Comparison of ENCODE assay signal across 1 cellular context in the genomic region with DNA sequence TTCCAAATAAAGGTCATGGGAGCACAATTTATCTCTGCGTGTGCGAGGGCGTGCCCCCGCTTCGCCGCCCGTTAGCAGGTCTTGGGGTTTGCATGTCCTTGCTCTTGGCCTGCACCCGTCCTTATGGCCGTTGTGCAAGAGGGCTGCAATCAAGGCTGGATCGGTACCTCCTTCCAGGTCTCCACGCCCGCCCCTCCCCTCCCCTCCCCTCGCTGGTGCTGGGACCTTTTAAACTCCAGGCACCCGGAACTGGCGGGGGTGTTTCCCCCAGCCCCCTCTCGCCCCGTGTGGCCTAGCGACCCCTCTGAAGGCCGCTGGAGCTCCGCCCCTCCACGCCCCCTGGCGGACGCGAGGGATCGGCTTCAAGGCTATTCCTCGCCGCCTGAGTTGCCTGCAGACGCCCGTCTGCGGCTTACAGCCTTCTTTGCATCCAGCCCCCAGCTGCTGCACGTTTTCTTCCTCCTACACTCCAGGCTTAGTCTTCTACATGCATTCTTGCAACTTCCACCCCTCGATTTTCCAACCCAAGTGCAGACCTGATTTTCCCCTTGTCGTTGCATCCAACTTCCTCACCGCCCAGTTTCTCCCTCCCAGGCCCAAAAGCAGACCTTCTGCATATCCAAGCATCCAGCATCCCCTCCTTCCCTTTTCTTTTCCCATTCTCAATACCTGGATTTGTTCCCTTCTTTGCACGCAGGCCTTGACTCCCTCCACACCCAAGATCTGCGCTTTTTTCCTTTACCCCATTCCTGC.
TF ChIP-seq lines count a peak whose summit lies in the region.

No MANE protein-coding gene starts in this region.

TF ChIP-seq in HepG2, 621 proteins besides CTCF, POLR2A, EP300 and RAD21 (continued from another document and continues in another):
- TF ChIP-seq PRDM10 (CRISPR knock-in tag; IDR thresholded peaks at IDR 0.05; ENCODE audit: low read depth), result peak; percentile 85; the same call in 1 of the 2 replicates
- TF ChIP-seq, protein P1, sequence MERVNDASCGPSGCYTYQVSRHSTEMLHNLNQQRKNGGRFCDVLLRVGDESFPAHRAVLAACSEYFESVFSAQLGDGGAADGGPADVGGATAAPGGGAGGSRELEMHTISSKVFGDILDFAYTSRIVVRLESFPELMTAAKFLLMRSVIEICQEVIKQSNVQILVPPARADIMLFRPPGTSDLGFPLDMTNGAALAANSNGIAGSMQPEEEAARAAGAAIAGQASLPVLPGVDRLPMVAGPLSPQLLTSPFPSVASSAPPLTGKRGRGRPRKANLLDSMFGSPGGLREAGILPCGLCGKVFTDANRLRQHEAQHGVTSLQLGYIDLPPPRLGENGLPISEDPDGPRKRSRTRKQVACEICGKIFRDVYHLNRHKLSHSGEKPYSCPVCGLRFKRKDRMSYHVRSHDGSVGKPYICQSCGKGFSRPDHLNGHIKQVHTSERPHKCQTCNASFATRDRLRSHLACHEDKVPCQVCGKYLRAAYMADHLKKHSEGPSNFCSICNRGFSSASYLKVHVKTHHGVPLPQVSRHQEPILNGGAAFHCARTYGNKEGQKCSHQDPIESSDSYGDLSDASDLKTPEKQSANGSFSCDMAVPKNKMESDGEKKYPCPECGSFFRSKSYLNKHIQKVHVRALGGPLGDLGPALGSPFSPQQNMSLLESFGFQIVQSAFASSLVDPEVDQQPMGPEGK (CRISPR knock-in tag; IDR thresholded peaks at IDR 0.05), result peak; percentile 99
- peak; percentile 68 for TF ChIP-seq ZSCAN5A (CRISPR knock-in tag; IDR thresholded peaks at IDR 0.05; ENCODE audit: borderline replicate concordance)
- peak; percentile 92 for TF ChIP-seq BCL6 (CRISPR knock-in tag; IDR thresholded peaks at IDR 0.05)
- TF ChIP-seq, protein P2, sequence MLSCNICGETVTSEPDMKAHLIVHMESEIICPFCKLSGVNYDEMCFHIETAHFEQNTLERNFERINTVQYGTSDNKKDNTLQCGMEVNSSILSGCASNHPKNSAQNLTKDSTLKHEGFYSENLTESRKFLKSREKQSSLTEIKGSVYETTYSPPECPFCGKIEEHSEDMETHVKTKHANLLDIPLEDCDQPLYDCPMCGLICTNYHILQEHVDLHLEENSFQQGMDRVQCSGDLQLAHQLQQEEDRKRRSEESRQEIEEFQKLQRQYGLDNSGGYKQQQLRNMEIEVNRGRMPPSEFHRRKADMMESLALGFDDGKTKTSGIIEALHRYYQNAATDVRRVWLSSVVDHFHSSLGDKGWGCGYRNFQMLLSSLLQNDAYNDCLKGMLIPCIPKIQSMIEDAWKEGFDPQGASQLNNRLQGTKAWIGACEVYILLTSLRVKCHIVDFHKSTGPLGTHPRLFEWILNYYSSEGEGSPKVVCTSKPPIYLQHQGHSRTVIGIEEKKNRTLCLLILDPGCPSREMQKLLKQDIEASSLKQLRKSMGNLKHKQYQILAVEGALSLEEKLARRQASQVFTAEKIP (CRISPR knock-in tag; IDR thresholded peaks at IDR 0.05; ENCODE audit: borderline replicate concordance), result 0 out of 2 replicates have a peak, but pooled peaks have one; percentile 71
- TF ChIP-seq BATF2 (CRISPR knock-in tag; IDR thresholded peaks at IDR 0.05), result no peak
- 0 out of 2 replicates have a peak, but pooled peaks have one; percentile 61 for TF ChIP-seq ZMYM2 (CRISPR knock-in tag; IDR thresholded peaks at IDR 0.05)
- no peak for TF ChIP-seq ZNF260 (CRISPR knock-in tag; IDR thresholded peaks at IDR 0.05; ENCODE audit: borderline replicate concordance, low read depth)
- TF ChIP-seq HDAC2 (CRISPR knock-in tag; IDR thresholded peaks at IDR 0.05), result peak; percentile 98
- TF ChIP-seq HOXA9 (CRISPR knock-in tag; IDR thresholded peaks at IDR 0.05; ENCODE audit: borderline replicate concordance), result no peak
- peak; percentile 49 for TF ChIP-seq HBP1 (CRISPR knock-in tag; IDR thresholded peaks at IDR 0.05; ENCODE audit: low read depth)
- TF ChIP-seq KAT2B (IDR thresholded peaks at IDR 0.05; ENCODE audit: borderline replicate concordance, low read depth, low read length), result no peak
- TF ChIP-seq, protein P3, sequence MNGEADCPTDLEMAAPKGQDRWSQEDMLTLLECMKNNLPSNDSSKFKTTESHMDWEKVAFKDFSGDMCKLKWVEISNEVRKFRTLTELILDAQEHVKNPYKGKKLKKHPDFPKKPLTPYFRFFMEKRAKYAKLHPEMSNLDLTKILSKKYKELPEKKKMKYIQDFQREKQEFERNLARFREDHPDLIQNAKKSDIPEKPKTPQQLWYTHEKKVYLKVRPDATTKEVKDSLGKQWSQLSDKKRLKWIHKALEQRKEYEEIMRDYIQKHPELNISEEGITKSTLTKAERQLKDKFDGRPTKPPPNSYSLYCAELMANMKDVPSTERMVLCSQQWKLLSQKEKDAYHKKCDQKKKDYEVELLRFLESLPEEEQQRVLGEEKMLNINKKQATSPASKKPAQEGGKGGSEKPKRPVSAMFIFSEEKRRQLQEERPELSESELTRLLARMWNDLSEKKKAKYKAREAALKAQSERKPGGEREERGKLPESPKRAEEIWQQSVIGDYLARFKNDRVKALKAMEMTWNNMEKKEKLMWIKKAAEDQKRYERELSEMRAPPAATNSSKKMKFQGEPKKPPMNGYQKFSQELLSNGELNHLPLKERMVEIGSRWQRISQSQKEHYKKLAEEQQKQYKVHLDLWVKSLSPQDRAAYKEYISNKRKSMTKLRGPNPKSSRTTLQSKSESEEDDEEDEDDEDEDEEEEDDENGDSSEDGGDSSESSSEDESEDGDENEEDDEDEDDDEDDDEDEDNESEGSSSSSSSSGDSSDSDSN (CRISPR knock-in tag; IDR thresholded peaks at IDR 0.05), result peak; percentile 81
- TF ChIP-seq ZNF256 (CRISPR knock-in tag; conservative IDR thresholded peaks at IDR 0.05), result peak; percentile 86; the same call in 1 of the 2 replicates
- TF ChIP-seq DMAP1 (CRISPR knock-in tag; IDR thresholded peaks at IDR 0.05), result peak; percentile 91
- TF ChIP-seq BRD4 (CRISPR knock-in tag; IDR thresholded peaks at IDR 0.05), result peak; percentile 91
- no peak; the same call in 1 of the 2 replicates for TF ChIP-seq ZFP41 (CRISPR knock-in tag; IDR thresholded peaks at IDR 0.05; ENCODE audit: borderline replicate concordance)
- no peak for TF ChIP-seq NCOA5 (CRISPR knock-in tag; IDR thresholded peaks at IDR 0.05)
- no peak for TF ChIP-seq RNF219 (CRISPR knock-in tag; IDR thresholded peaks at IDR 0.05)
- TF ChIP-seq ZNF772 (CRISPR knock-in tag; IDR thresholded peaks at IDR 0.05), result no peak; the same call in 1 of the 2 replicates
- TF ChIP-seq RELA (CRISPR knock-in tag; IDR thresholded peaks at IDR 0.05), result no peak
- peak; percentile 64; the same call in 1 of the 2 replicates for TF ChIP-seq ZNF691 (CRISPR knock-in tag; IDR thresholded peaks at IDR 0.05; ENCODE audit: borderline replicate concordance, low read depth)
- TF ChIP-seq HMG20B (CRISPR knock-in tag; conservative IDR thresholded peaks at IDR 0.05), result 0 out of 2 replicates have a peak, but pooled peaks have one; percentile 39
- 0 out of 2 replicates have a peak, but pooled peaks have one; percentile 4 for TF ChIP-seq TCF7L2 (IDR thresholded peaks at IDR 0.05; ENCODE audit: low read depth, low read length)
- TF ChIP-seq, protein P4, sequence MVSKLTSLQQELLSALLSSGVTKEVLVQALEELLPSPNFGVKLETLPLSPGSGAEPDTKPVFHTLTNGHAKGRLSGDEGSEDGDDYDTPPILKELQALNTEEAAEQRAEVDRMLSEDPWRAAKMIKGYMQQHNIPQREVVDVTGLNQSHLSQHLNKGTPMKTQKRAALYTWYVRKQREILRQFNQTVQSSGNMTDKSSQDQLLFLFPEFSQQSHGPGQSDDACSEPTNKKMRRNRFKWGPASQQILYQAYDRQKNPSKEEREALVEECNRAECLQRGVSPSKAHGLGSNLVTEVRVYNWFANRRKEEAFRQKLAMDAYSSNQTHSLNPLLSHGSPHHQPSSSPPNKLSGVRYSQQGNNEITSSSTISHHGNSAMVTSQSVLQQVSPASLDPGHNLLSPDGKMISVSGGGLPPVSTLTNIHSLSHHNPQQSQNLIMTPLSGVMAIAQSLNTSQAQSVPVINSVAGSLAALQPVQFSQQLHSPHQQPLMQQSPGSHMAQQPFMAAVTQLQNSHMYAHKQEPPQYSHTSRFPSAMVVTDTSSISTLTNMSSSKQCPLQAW (CRISPR knock-in tag; IDR thresholded peaks at IDR 0.05), result 0 out of 2 replicates have a peak, but pooled peaks have one; percentile 35
- TF ChIP-seq KDM5B (CRISPR knock-in tag; IDR thresholded peaks at IDR 0.05; ENCODE audit: borderline replicate concordance), result peak; percentile 92
- no peak for TF ChIP-seq GPN1 (CRISPR knock-in tag; IDR thresholded peaks at IDR 0.05; ENCODE audit: borderline replicate concordance)
- TF ChIP-seq ZNF747 (CRISPR knock-in tag; IDR thresholded peaks at IDR 0.05; ENCODE audit: borderline replicate concordance), result 0 out of 2 replicates have a peak, but pooled peaks have one; percentile 19
